Comparison of ENCODE assay signal across 8 cellular contexts in genomic region chr7:142796501-142797341, GRCh38.
A peak's percentile ranks its signal among the peaks of the same experiment; 100 is the strongest.
DNase-seq lines count a peak whose midpoint lies in the region; ATAC-seq and TF ChIP-seq lines count a peak whose summit lies in the region.

No MANE protein-coding gene starts in this region.

- intact Hi-C loops in dendritic cell treated with granulocyte-macrophage colony-stimulating factor and Interleukin-4, amounts not matched to agents 40 ng/mL and 50 ng/mL, for 4 days (cut with micrococcal nuclease): no loop called here

- H3K4me1 Mint-ChIP-seq in dendritic cell treated with granulocyte-macrophage colony-stimulating factor and Interleukin-4, amounts not matched to agents 40 ng/mL and 50 ng/mL, for 4 days (ENCODE audit: low read depth): peaks cover 18% of the 10 kb centered on the region
- H3K4me1 Mint-ChIP-seq in nephron: peaks cover 14% of the 10 kb centered on the region

- peak overlapping the region; percentile 57 for H3K4me3 ChIP-seq in AG04449 (ENCODE audit: low read depth, low read length)
- peak overlapping the region; percentile 74 for H3K4me3 ChIP-seq in HUES48 (ENCODE audit: low read depth, low read length)

- H3K4me3 Mint-ChIP-seq in dendritic cell treated with granulocyte-macrophage colony-stimulating factor and Interleukin-4, amounts not matched to agents 40 ng/mL and 50 ng/mL, for 4 days: peak overlapping the region; percentile 59
- peak overlapping the region; percentile 45 to 74 (median 56) for H3K4me3 Mint-ChIP-seq in nephron

- H3K4me1 ChIP-seq in HUES48 (ENCODE audit: control insufficient read depth, insufficient read depth, low read length): peaks cover 38% of the 10 kb centered on the region

- H3K9me3 ChIP-seq in HUES48 (ENCODE audit: control insufficient read depth, insufficient read depth, low read length): no peaks in the 10 kb centered on the region

- TF ChIP-seq CTCF in AG04449 (IDR thresholded peaks at IDR 0.05; ENCODE audit: insufficient read depth, low read length, missing control alignments) (no peak), nephron (IDR thresholded peaks at IDR 0.05; ENCODE audit: unreplicated experiment in 3 of 3) (no peak)

- ATAC-seq in GM19397 (IDR thresholded peaks at IDR 0.05; ENCODE audit: unreplicated experiment): peak; percentile 47

- POLR2A ChIA-PET in AG04449 (lab: Yijun Ruan, JAX): no interaction called here

- H3K36me3 ChIP-seq in HUES48 (ENCODE audit: control insufficient read depth, insufficient read depth, low read length): 0 out of 2 replicates have a peak, but pooled peaks cover under 1% of the 10 kb centered on the region

- no peaks in the 10 kb centered on the region for H3K36me3 Mint-ChIP-seq in dendritic cell treated with granulocyte-macrophage colony-stimulating factor and Interleukin-4, amounts not matched to agents 40 ng/mL and 50 ng/mL, for 4 days (ENCODE audit: low read depth)
- H3K36me3 Mint-ChIP-seq in nephron (ENCODE audit: low read depth): no peaks in the 10 kb centered on the region

- no peak overlapping the region for H3K27ac Mint-ChIP-seq in dendritic cell treated with granulocyte-macrophage colony-stimulating factor and Interleukin-4, amounts not matched to agents 40 ng/mL and 50 ng/mL, for 4 days
- H3K27ac Mint-ChIP-seq in nephron: no peak overlapping the region

- peak overlapping the region; percentile 12 for H3K27ac ChIP-seq in HUES48 (ENCODE audit: low read depth, low read length)

- DNase-seq in AG04449 (ENCODE audit: low read depth, low spot score) (no peak), SIG-M5 (lab: John Stamatoyannopoulos, UW) (no peak), EL (no peak)
- DNase-seq in activated CD4-positive, alpha-beta T cell treated with anti-CD3 and anti-CD28 coated beads for 48 hours: no peak

- peaks cover 82% of the 10 kb centered on the region for H3K27me3 ChIP-seq in HUES48 (ENCODE audit: control insufficient read depth, insufficient read depth, low read length)

- H3K27me3 Mint-ChIP-seq in dendritic cell treated with granulocyte-macrophage colony-stimulating factor and Interleukin-4, amounts not matched to agents 40 ng/mL and 50 ng/mL, for 4 days: peaks cover 70% of the 10 kb centered on the region
- H3K27me3 Mint-ChIP-seq in nephron (ENCODE audit: low read depth): peaks cover 92% of the 10 kb centered on the region

- CTCF ChIA-PET in AG04449 (lab: Yijun Ruan, JAX): interaction anchor here (0.8 to 9.6 kb wide), 7 partner anchors 9 to 384 kb away, joined by 3 to 90 read pairs (median 5); no protein-coding TSS in a partner anchor

- H3K9ac ChIP-seq in HUES48 (ENCODE audit: low read depth, low read length): peak overlapping the region; percentile 55

- no peaks in the 10 kb centered on the region for H3K9me3 Mint-ChIP-seq in dendritic cell treated with granulocyte-macrophage colony-stimulating factor and Interleukin-4, amounts not matched to agents 40 ng/mL and 50 ng/mL, for 4 days
- H3K9me3 Mint-ChIP-seq in nephron: no peaks in the 10 kb centered on the region
